ENCODE assay signal across 26 cellular contexts in genomic region chr12:76413121-76413520, GRCh38.
"Had no signal": no experiment of that assay in that cellular context is flagged by ENCODE, and none has a peak within 500 bp of the region (broad histone marks: within the 10 kb centered on the region; RNA-seq: fewer than 3 reads in every experiment).

No MANE protein-coding gene starts in this region.

- H3K4me3 ChIP-seq: ascending aorta, esophagus squamous epithelium had no signal

- FAIRE-seq: colon, endometrium, endothelial cell of umbilical vein, frontal cortex had no signal

- H3K27me3 ChIP-seq: ascending aorta, esophagus squamous epithelium had no signal

- H3K27ac ChIP-seq: ascending aorta, esophagus squamous epithelium had no signal

- DNase-seq: activated CD4-positive, alpha-beta memory T cell treated with anti-CD3 and anti-CD28 coated beads, Interleukin-2, amount 10 ng/mL, durations not matched to agents 7 days and 5 days; activated CD4-positive, alpha-beta T cell treated with anti-CD3 and anti-CD28 coated beads for 36 hours; activated CD4-positive, alpha-beta T cell treated with anti-CD3 and anti-CD28 coated beads, Interleukin-2, amount 10 ng/mL, durations not matched to agents 7 days and 5 days; activated CD4-positive, alpha-beta T cell treated with anti-CD3 and anti-CD28 coated beads, Interleukin-2, amount 50 U/mL, for 4 hours; activated CD4-positive, CD25-positive, alpha-beta regulatory T cell; activated CD4-positive, CD25-positive, alpha-beta regulatory T cell treated with anti-CD3 and anti-CD28 coated beads, Interleukin-2, amount 50 U/mL, for 72 hours; activated CD8-positive, alpha-beta memory T cell treated with anti-CD3 and anti-CD28 coated beads, Interleukin-2, amount 50 U/mL, for 48 hours; activated gamma-delta T cell; activated naive CD4-positive, alpha-beta T cell; activated naive CD4-positive, alpha-beta T cell treated with anti-CD3 and anti-CD28 coated beads, Interleukin-2, amount 10 ng/mL, durations not matched to agents 7 days and 5 days; activated naive CD8-positive, alpha-beta T cell treated with anti-CD3 and anti-CD28 coated beads, Interleukin-2, amount 10 ng/mL, durations not matched to agents 7 days and 5 days; activated T-cell treated with anti-CD3 and anti-CD28 coated beads for 4 hours; activated T-cell treated with anti-CD3 and anti-CD28 coated beads, Interleukin-2, amount 50 U/mL, for 24 hours; activated T-cell treated with anti-CD3 and anti-CD28 coated beads, Interleukin-2, amount 50 U/mL, for 72 hours; caudate nucleus; effector CD8-positive, alpha-beta T cell; erythroblast; esophagus squamous epithelium; head of caudate nucleus; T-helper 2 cell had no signal

- ATAC-seq: activated CD4-positive, alpha-beta T cell treated with anti-CD3 and anti-CD28 coated beads for 36 hours; activated naive CD4-positive, alpha-beta T cell treated with anti-CD3 and anti-CD28 coated beads, Interleukin-2, amount 50 U/mL, for 72 hours; activated T-cell treated with anti-CD3 and anti-CD28 coated beads, Interleukin-2, amount 50 U/mL, for 72 hours had no signal

- H3K36me3 ChIP-seq: ascending aorta had no signal
